In the genomic region with DNA sequence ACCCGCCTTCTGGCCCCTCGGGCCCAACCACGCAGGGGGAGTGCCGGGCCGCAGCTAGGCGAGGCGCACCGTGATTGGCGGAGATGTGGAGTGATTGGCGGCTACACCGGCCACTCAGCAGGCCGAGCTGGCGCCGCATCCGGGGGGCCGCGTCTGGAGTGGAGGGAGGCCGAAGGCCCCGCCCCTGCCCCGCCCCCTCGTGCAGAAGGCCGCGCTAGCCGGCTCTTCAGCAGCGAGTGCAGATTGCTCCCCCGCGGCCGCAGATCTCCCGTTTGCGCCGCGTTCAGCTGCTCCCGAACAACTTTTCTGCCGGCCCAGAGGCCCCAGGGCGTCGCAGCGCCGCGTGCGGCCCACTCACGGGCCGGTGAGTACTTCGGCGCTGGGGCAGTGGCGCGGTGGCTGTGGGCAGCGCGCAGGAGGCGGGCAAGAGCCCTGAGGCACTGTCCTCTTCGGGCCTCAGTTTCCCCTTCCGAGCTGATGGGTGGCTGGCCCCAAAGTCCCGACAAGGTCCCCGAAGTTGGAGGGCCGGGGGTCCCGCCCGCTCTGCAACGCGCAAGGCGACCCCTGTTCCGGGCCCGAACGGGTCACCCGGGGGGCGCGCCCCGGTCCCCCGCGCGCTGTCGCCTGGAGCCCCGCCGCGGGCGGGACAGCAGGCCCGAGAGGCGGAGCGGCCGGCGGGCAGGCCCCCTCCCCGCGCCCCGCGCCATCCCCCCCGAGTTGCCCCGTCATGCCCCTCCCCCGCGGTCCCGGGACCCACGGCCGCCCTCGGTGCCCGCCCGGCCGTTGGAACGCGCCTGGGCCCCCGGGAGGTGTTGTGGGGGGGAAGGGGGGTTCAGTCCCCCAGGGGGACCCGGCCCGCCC, we compare ENCODE assay signal across 8 cellular contexts. TPM values are rescaled to one million over a fixed set of nuclear protein-coding genes. Genes with fewer than 3 reads are reported as not detected.
DNase-seq lines count a peak whose midpoint lies in the region; FAIRE-seq and TF ChIP-seq lines count a peak whose summit lies in the region.

A gene with protein sequence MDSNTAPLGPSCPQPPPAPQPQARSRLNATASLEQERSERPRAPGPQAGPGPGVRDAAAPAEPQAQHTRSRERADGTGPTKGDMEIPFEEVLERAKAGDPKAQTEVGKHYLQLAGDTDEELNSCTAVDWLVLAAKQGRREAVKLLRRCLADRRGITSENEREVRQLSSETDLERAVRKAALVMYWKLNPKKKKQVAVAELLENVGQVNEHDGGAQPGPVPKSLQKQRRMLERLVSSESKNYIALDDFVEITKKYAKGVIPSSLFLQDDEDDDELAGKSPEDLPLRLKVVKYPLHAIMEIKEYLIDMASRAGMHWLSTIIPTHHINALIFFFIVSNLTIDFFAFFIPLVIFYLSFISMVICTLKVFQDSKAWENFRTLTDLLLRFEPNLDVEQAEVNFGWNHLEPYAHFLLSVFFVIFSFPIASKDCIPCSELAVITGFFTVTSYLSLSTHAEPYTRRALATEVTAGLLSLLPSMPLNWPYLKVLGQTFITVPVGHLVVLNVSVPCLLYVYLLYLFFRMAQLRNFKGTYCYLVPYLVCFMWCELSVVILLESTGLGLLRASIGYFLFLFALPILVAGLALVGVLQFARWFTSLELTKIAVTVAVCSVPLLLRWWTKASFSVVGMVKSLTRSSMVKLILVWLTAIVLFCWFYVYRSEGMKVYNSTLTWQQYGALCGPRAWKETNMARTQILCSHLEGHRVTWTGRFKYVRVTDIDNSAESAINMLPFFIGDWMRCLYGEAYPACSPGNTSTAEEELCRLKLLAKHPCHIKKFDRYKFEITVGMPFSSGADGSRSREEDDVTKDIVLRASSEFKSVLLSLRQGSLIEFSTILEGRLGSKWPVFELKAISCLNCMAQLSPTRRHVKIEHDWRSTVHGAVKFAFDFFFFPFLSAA (plus strand): TSS at position 200 of the 861 bp plus-strand sequence. CDS start 7,606 bp downstream, outside the sequence.

- H3K27me3 ChIP-seq in SJCRH30, result no peaks in the 10 kb centered on the region
- peaks cover 0 to 12% (median 0%) of the 10 kb centered on the region in 3 donors for H3K27me3 ChIP-seq in stomach

- H3K36me3 Mint-ChIP-seq in activated naive CD4-positive, alpha-beta T cell treated with anti-CD3 and anti-CD28 coated beads for 36 hours (ENCODE audit: low read depth), result no peaks in the 10 kb centered on the region
- H3K36me3 Mint-ChIP-seq in neural crest cell (ENCODE audit: low read depth), result no peaks in the 10 kb centered on the region

- WGBS in stomach, 5 donors, result 1% methylated on average over 13 to 99 of the region's 99 CpGs

- H3K9me3 ChIP-seq in SJCRH30 (replicated peaks) (no peaks in the 10 kb centered on the region), stomach (no peaks in the 10 kb centered on the region)

- H3K4me1 ChIP-seq in SJCRH30 (peaks cover 21% of the 10 kb centered on the region), stomach (peaks cover 42 to 54% (median 52%) of the 10 kb centered on the region in 4 donors)

- H3K27ac ChIP-seq in SJCRH30 (no peak within 1 kb of the TSS), stomach (peak within 1 kb of the TSS; percentile 82 to 97 (median 87))

- intact Hi-C loops in activated naive CD4-positive, alpha-beta T cell treated with anti-CD3 and anti-CD28 coated beads for 36 hours (cut with micrococcal nuclease), result loop anchor here (2.0 to 5.0 kb wide), 3 partner anchors 292 to 513 kb away; a partner anchor contains a TSS
- intact Hi-C loops in stomach (cut with DNase I; ENCODE audit: low total_unique reads), result no loop called here

- H3K4me3 Mint-ChIP-seq in activated naive CD4-positive, alpha-beta T cell treated with anti-CD3 and anti-CD28 coated beads for 36 hours, result peak within 1 kb of the TSS; percentile 75
- peak within 1 kb of the TSS; percentile 94 for H3K4me3 Mint-ChIP-seq in neural crest cell

- no peaks in the 10 kb centered on the region for H3K9me3 Mint-ChIP-seq in activated naive CD4-positive, alpha-beta T cell treated with anti-CD3 and anti-CD28 coated beads for 36 hours
- H3K9me3 Mint-ChIP-seq in neural crest cell, result no peaks in the 10 kb centered on the region

- H3K27ac Mint-ChIP-seq in activated naive CD4-positive, alpha-beta T cell treated with anti-CD3 and anti-CD28 coated beads for 36 hours, result no peak within 1 kb of the TSS
- no peak within 1 kb of the TSS for H3K27ac Mint-ChIP-seq in neural crest cell (ENCODE audit: unreplicated experiment)

- TF ChIP-seq POLR2A in H54 (IDR thresholded peaks at IDR 0.05; ENCODE audit: low read depth, low read length) (peak; percentile 88), stomach (IDR thresholded peaks at IDR 0.05) (peak in 2 of 4 donors; percentile 36 to 59)

- no peak for TF ChIP-seq EP300 in stomach (IDR thresholded peaks at IDR 0.05)

- peak within 1 kb of the TSS; percentile 95 for H3K4me3 ChIP-seq in SJCRH30
- H3K4me3 ChIP-seq in stomach, result peak within 1 kb of the TSS; percentile 95 to 100 (median 98)

- no peak for FAIRE-seq in H54 (lab: Jason Lieb, UNC)

- H3K36me3 ChIP-seq in SJCRH30 (no peaks in the 10 kb centered on the region), stomach (no peaks in the 10 kb centered on the region)

- CTCF ChIA-PET in activated naive CD4-positive, alpha-beta T cell treated with anti-CD3 and anti-CD28 coated beads for 36 hours (lab: Charles Lee), result interaction anchor here (0.6 to 0.9 kb wide), 3 partner anchors 19 to 61 kb away, joined by 3 to 4 read pairs (median 3); no protein-coding TSS in a partner anchor

- H3K27me3 Mint-ChIP-seq in activated naive CD4-positive, alpha-beta T cell treated with anti-CD3 and anti-CD28 coated beads for 36 hours (ENCODE audit: low read depth), result peaks cover 2% of the 10 kb centered on the region
- H3K27me3 Mint-ChIP-seq in neural crest cell (ENCODE audit: low read depth), result peaks cover 9% of the 10 kb centered on the region

- peaks cover 13% of the 10 kb centered on the region for H3K4me1 Mint-ChIP-seq in activated naive CD4-positive, alpha-beta T cell treated with anti-CD3 and anti-CD28 coated beads for 36 hours (ENCODE audit: low read depth)
- peaks cover 34% of the 10 kb centered on the region for H3K4me1 Mint-ChIP-seq in neural crest cell

- DNase-seq in ELF-1 (ENCODE audit: low read depth, low spot score) (peak; percentile 100), H54 (ENCODE audit: insufficient read length, low spot score) (peak; percentile 100), M059J (ENCODE audit: low read depth) (peak; percentile 95), SJCRH30 (peak; percentile 98), foreskin melanocyte (peak; percentile 95), neural crest cell (ENCODE audit: low read depth, low spot score) (peak; percentile 97), stomach (peak; percentile 99)
- DNase-seq in activated naive CD4-positive, alpha-beta T cell treated with anti-CD3 and anti-CD28 coated beads for 36 hours, result peak; percentile 98

- no peak for TF ChIP-seq CTCF in neural crest cell (conservative IDR thresholded peaks at IDR 0.05)
- no peak for TF ChIP-seq CTCF in stomach (IDR thresholded peaks at IDR 0.05)

RNA-seq across cellular contexts. Expression of the gene that starts here (rescaled TPM):
- total RNA-seq in M059J (2014; rRNA removed; shearing (Covaris generic)), result 40.8 and 56.7 TPM in 2 replicates
- 14.6 and 15.6 TPM in 2 replicates for total RNA-seq in SJCRH30 (2014; rRNA removed; shearing (Covaris generic))
- 1 to 10 TPM; 3.6 to 4.5 TPM for total RNA-seq in activated naive CD4-positive, alpha-beta T cell treated with anti-CD3 and anti-CD28 coated beads for 36 hours
- total RNA-seq in neural crest cell (24.8 and 25.1 TPM in 2 replicates), stomach (10 to 100 TPM; 13.8 to 60.7 (median 22.3) TPM)
- 10 to 100 TPM in 1 of 3 donors, 1 to 10 TPM in 2; 4.1 to 11.6 (median 6.2) TPM for polyA plus RNA-seq in stomach
